ENCODE assay signal across 1 cellular context in the genomic region with DNA sequence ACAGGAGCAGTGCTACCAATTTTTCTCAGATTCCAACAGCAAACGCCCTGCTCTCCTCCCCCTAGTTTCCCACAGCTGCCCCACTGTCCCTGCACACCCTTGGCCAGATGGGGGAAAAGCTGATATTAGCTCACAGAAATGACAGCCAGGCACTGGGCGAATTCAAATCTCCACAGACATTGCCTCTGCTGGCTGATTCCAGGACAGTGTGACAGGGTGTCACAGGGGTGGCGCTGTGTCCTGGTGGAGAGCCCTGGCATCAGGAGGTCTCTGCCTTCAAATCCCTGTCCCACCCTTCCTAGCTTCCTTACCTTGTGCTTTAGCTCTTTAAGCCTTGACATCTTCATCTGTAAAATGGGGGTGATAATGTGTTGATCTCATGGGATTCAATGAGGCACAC.
TF ChIP-seq lines count a peak whose summit lies in the region.

No MANE protein-coding gene starts in this region.

TF ChIP-seq in IMR-90, 13 proteins besides CTCF, POLR2A, EP300 and RAD21:
- no peak for TF ChIP-seq MAZ (IDR thresholded peaks at IDR 0.05; ENCODE audit: borderline replicate concordance, low read depth, low read length)
- TF ChIP-seq RCOR1 (IDR thresholded peaks at IDR 0.05; ENCODE audit: insufficient replicate concordance, low read length), result no peak
- no peak for TF ChIP-seq BHLHE40 (IDR thresholded peaks at IDR 0.05; ENCODE audit: low read depth, low read length)
- TF ChIP-seq SMC3 (IDR thresholded peaks at IDR 0.05; ENCODE audit: low read depth, low read length), result no peak
- TF ChIP-seq CEBPB (IDR thresholded peaks at IDR 0.05; ENCODE audit: low read depth, low read length), result no peak
- TF ChIP-seq MAFK (IDR thresholded peaks at IDR 0.05; ENCODE audit: low read depth, low read length), result no peak
- TF ChIP-seq MXI1 (IDR thresholded peaks at IDR 0.05; ENCODE audit: borderline replicate concordance, low read depth, low read length), result no peak
- TF ChIP-seq, protein P1, sequence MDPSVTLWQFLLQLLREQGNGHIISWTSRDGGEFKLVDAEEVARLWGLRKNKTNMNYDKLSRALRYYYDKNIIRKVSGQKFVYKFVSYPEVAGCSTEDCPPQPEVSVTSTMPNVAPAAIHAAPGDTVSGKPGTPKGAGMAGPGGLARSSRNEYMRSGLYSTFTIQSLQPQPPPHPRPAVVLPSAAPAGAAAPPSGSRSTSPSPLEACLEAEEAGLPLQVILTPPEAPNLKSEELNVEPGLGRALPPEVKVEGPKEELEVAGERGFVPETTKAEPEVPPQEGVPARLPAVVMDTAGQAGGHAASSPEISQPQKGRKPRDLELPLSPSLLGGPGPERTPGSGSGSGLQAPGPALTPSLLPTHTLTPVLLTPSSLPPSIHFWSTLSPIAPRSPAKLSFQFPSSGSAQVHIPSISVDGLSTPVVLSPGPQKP (IDR thresholded peaks at IDR 0.05; ENCODE audit: borderline replicate concordance, low read depth, low read length), result no peak
- TF ChIP-seq CHD1 (IDR thresholded peaks at IDR 0.05; ENCODE audit: low read depth, low read length), result no peak
- no peak for TF ChIP-seq FOS (IDR thresholded peaks at IDR 0.05; ENCODE audit: low read depth, low read length)
- TF ChIP-seq RFX5 (IDR thresholded peaks at IDR 0.05; ENCODE audit: low read depth, low read length), result no peak
- TF ChIP-seq, protein P2, sequence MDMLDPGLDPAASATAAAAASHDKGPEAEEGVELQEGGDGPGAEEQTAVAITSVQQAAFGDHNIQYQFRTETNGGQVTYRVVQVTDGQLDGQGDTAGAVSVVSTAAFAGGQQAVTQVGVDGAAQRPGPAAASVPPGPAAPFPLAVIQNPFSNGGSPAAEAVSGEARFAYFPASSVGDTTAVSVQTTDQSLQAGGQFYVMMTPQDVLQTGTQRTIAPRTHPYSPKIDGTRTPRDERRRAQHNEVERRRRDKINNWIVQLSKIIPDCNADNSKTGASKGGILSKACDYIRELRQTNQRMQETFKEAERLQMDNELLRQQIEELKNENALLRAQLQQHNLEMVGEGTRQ (IDR thresholded peaks at IDR 0.05; ENCODE audit: low read depth, low read length), result no peak
- TF ChIP-seq NFE2L2 (IDR thresholded peaks at IDR 0.05; ENCODE audit: low read depth, low read length), result no peak
